In genomic region chr19:15284896-15285295, GRCh38 we compare ENCODE assay signal across 1 cellular context.
TF ChIP-seq lines count a peak whose summit lies in the region.

No MANE protein-coding gene starts in this region.

TF ChIP-seq in HepG2, 621 proteins besides CTCF, POLR2A, EP300 and RAD21:
- TF ChIP-seq FOXA1 (IDR thresholded peaks at IDR 0.05) (no peak), FOXA1 (CRISPR knock-in tag; IDR thresholded peaks at IDR 0.05) (0 out of 2 replicates have a peak, but pooled peaks have one; percentile 6), KLF6 (CRISPR knock-in tag; IDR thresholded peaks at IDR 0.05) (no peak)
TF ChIP-seq in HepG2: peak in this region for 1.
